ENCODE assay signal across 16 cellular contexts in genomic region chr1:79662596-79662995, GRCh38.
DNase-seq lines count a peak whose midpoint lies in the region; ATAC-seq and TF ChIP-seq lines count a peak whose summit lies in the region.
"Had no signal": no experiment of that assay in that cellular context is flagged by ENCODE, and none has a peak within 500 bp of the region (broad histone marks: within the 10 kb centered on the region; RNA-seq: fewer than 3 reads in every experiment).

No MANE protein-coding gene starts in this region.

- H3K4me3 ChIP-seq in fibroblast of pulmonary artery (replicated peaks; ENCODE audit: low read depth, low read length), result no peak overlapping the region
- H3K4me3 ChIP-seq: BLaER1 had no signal

- no peak for ATAC-seq in HG02759 (IDR thresholded peaks at IDR 0.05; ENCODE audit: unreplicated experiment)
- ATAC-seq in activated CD8-positive, alpha-beta memory T cell treated with anti-CD3 and anti-CD28 coated beads, Interleukin-2, amount 10 ng/mL, durations not matched to agents 7 days and 5 days, result no peak

- H3K27me3 Mint-ChIP-seq in activated CD8-positive, alpha-beta memory T cell treated with anti-CD3 and anti-CD28 coated beads, Interleukin-2, amount 10 ng/mL, durations not matched to agents 7 days and 5 days, result no peaks in the 10 kb centered on the region
- H3K27me3 Mint-ChIP-seq: CD4-positive, alpha-beta memory T cell had no signal

- DNase-seq in GM04504 (ENCODE audit: low read depth) (peak; percentile 1), MV-4-11 (lab: John Stamatoyannopoulos, UW) (peak; percentile 63), amniotic epithelial cell (ENCODE audit: low read depth) (peak; percentile 27), fibroblast of pulmonary artery (ENCODE audit: low read depth) (peak; percentile 61), DMS53 treated with DMSO at 0.1 percent for 48 hours (lab: John Stamatoyannopoulos, UW; ENCODE audit: unreplicated experiment) (no peak), SIG-M5 (lab: John Stamatoyannopoulos, UW) (no peak)
- no peak for DNase-seq in activated CD8-positive, alpha-beta memory T cell treated with anti-CD3 and anti-CD28 coated beads, Interleukin-2, amount 10 ng/mL, durations not matched to agents 7 days and 5 days
- DNase-seq: 8988T; CD4-positive, alpha-beta memory T cell; DMS153; DND-41; EL; H9 had no signal

- CTCF ChIA-PET in activated CD8-positive, alpha-beta memory T cell treated with anti-CD3 and anti-CD28 coated beads, Interleukin-2, amount 10 ng/mL, durations not matched to agents 7 days and 5 days (lab: Charles Lee), result no interaction called here

- TF ChIP-seq CTCF in fibroblast of pulmonary artery (IDR thresholded peaks at IDR 0.05; ENCODE audit: low read length, missing control alignments), result no peak

- no peaks in the 10 kb centered on the region for H3K4me1 Mint-ChIP-seq in activated CD8-positive, alpha-beta memory T cell treated with anti-CD3 and anti-CD28 coated beads, Interleukin-2, amount 10 ng/mL, durations not matched to agents 7 days and 5 days
- H3K4me1 Mint-ChIP-seq: CD14-positive monocyte; CD4-positive, alpha-beta memory T cell had no signal

- no peak overlapping the region for H3K4me3 Mint-ChIP-seq in activated CD8-positive, alpha-beta memory T cell treated with anti-CD3 and anti-CD28 coated beads, Interleukin-2, amount 10 ng/mL, durations not matched to agents 7 days and 5 days
- H3K4me3 Mint-ChIP-seq: CD14-positive monocyte; CD4-positive, alpha-beta memory T cell; H9 had no signal

- no peaks in the 10 kb centered on the region for H3K9me3 Mint-ChIP-seq in activated CD8-positive, alpha-beta memory T cell treated with anti-CD3 and anti-CD28 coated beads, Interleukin-2, amount 10 ng/mL, durations not matched to agents 7 days and 5 days (ENCODE audit: low read depth)

- no peaks in the 10 kb centered on the region for H3K36me3 Mint-ChIP-seq in activated CD8-positive, alpha-beta memory T cell treated with anti-CD3 and anti-CD28 coated beads, Interleukin-2, amount 10 ng/mL, durations not matched to agents 7 days and 5 days
- H3K36me3 Mint-ChIP-seq: CD14-positive monocyte; CD4-positive, alpha-beta memory T cell had no signal

- H3K27ac Mint-ChIP-seq in activated CD8-positive, alpha-beta memory T cell treated with anti-CD3 and anti-CD28 coated beads, Interleukin-2, amount 10 ng/mL, durations not matched to agents 7 days and 5 days, result no peak overlapping the region
- H3K27ac Mint-ChIP-seq: CD14-positive monocyte; CD4-positive, alpha-beta memory T cell; H9 had no signal

Comparison
In these comparisons a context has a peak if more than half of its experiments do, and no peak if none do; other contexts are left out.
1. DNase-seq: peak in GM04504 (single experiment), MV-4-11 (single experiment), amniotic epithelial cell (single experiment) and fibroblast of pulmonary artery (single experiment); none in DMS53 treated with DMSO at 0.1 percent for 48 hours (single experiment), SIG-M5 (single experiment) and activated CD8-positive, alpha-beta memory T cell treated with anti-CD3 and anti-CD28 coated beads, Interleukin-2, amount 10 ng/mL, durations not matched to agents 7 days and 5 days (single experiment).